Comparison of ENCODE assay signal across 15 cellular contexts in the genomic region with DNA sequence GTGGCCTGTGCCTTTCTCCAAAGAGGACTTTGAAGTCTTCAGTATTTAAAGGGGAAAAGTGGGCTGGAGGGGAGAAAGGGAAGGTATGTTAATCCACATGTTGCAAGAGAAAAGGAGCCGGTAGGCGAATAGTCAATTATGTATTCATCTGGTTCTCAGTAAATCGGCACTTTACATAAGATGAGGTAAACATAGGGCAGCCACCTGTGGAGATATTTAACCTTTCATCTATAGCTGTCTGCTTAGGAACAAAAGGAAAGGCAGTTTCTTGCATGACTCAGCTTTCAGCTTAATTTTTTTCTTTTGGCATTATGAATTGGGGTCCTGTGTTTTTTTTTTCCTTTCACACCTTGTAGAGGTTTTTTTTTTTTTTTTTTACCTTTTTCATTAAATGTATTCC. TPM values are rescaled to one million over a fixed set of nuclear protein-coding genes. Genes with fewer than 3 reads are reported as not detected.
A peak's percentile ranks its signal among the peaks of the same experiment; 100 is the strongest.
DNase-seq lines count a peak whose midpoint lies in the region; ATAC-seq, FAIRE-seq and TF ChIP-seq lines count a peak whose summit lies in the region.
"Had no signal": no experiment of that assay in that cellular context is flagged by ENCODE, and none has a peak within 500 bp of the region (broad histone marks: within the 10 kb centered on the region; RNA-seq: fewer than 3 reads in every experiment).

No MANE protein-coding gene starts in this region.

- POLR2A ChIA-PET in K562 (lab: Yijun Ruan, JAX) = interaction anchor here (0.6 kb wide), 1 partner anchor 913 kb away, joined by 3 read pairs; no protein-coding TSS in a partner anchor

- TF ChIP-seq POLR2A in breast epithelium (IDR thresholded peaks at IDR 0.05) (no peak), K562 (conservative IDR thresholded peaks at IDR 0.05) (no peak), H54 (IDR thresholded peaks at IDR 0.05; ENCODE audit: low read depth, low read length) (no peak)

- CTCF ChIA-PET in mammary epithelial cell (lab: Charles Lee; ENCODE audit: low non-redundant PET) (interaction anchor here (0.6 kb wide), 1 partner anchor 151 kb away, joined by 3 read pairs; no protein-coding TSS in a partner anchor), K562 (lab: Yijun Ruan, JAX; ENCODE audit: low intra/inter-chr PET ratio) (interaction anchor here (0.6 kb wide), 1 partner anchor 52 kb away, joined by 5 read pairs; no protein-coding TSS in a partner anchor)

- H3K79me2 ChIP-seq in mammary epithelial cell (ENCODE audit: insufficient read depth, low read length) = no peaks in the 10 kb centered on the region
- H3K79me2 ChIP-seq in K562 (ENCODE audit: control insufficient read depth, insufficient read depth, low read length) = no peaks in the 10 kb centered on the region

- dilution Hi-C loops in mammary epithelial cell (cut with HindIII; ENCODE audit: low sequenced_read_pairs) = no loop called here

- H4K20me1 ChIP-seq in mammary epithelial cell (ENCODE audit: insufficient read depth, low read length) (no peaks in the 10 kb centered on the region), K562 (replicated peaks; ENCODE audit: control insufficient read depth, insufficient read depth, low read length) (no peaks in the 10 kb centered on the region)

- TF ChIP-seq CTCF in mammary epithelial cell (conservative IDR thresholded peaks at IDR 0.05 in 1 of 2, IDR thresholded peaks at IDR 0.05 in 1 of 2; ENCODE audit: extremely low read depth in 1 of 2, insufficient read depth in 1 of 2, low read depth in 1 of 2, low read length in 2 of 2) (no peak), breast epithelium (IDR thresholded peaks at IDR 0.05) (no peak), K562 (IDR thresholded peaks at IDR 0.05 in 2 of 3, conservative IDR thresholded peaks at IDR 0.05 in 1 of 3; ENCODE audit: insufficient read depth in 2 of 3, low read depth in 1 of 3, low read length in 3 of 3) (no peak)

- H3K9ac ChIP-seq in mammary epithelial cell (ENCODE audit: insufficient read depth, low read length) (no peak overlapping the region), K562 (ENCODE audit: insufficient read depth in 1 of 2, low read depth in 2 of 2, low read length in 2 of 2) (no peak overlapping the region)
- H3K9ac ChIP-seq: BLaER1 had no signal

- TF ChIP-seq RAD21 in K562 (CRISPR knock-in tag; conservative IDR thresholded peaks at IDR 0.05 in 1 of 2, IDR thresholded peaks at IDR 0.05 in 1 of 2) = no peak

- DNase-seq in mammary epithelial cell = no peak
- DNase-seq in breast epithelium (ENCODE audit: low spot score in 2 of 2) = no peak
- DNase-seq in NCI-H345 (lab: John Stamatoyannopoulos, UW) = peak; percentile 69
- DNase-seq in K562 (ENCODE audit: extremely low read depth in 1 of 4, low spot score in 3 of 4) = no peak
- DNase-seq in COLO829 (ENCODE audit: low spot score) = no peak
- no peak for DNase-seq in H54 (ENCODE audit: insufficient read length, low spot score)
- DNase-seq: GDM1, IMR-90, NCI-H1694, sigmoid colon had no signal

- FAIRE-seq in K562 (lab: Jason Lieb, UNC) = no peak
- FAIRE-seq in H54 (lab: Jason Lieb, UNC) = no peak

- H3K27ac ChIP-seq in mammary epithelial cell (ENCODE audit: insufficient read depth, low read depth, low read length) (no peak overlapping the region), breast epithelium (peak overlapping the region in 1 of 2 donors; percentile 6), K562 (ENCODE audit: extremely low read depth, low read depth, low read length) (no peak overlapping the region), thymus (ENCODE audit: low read depth) (peak overlapping the region; percentile 52)
- H3K27ac ChIP-seq: BLaER1, sigmoid colon, suprapubic skin had no signal

- H3K9me1 ChIP-seq in K562 (ENCODE audit: control insufficient read depth, insufficient read depth, low read length) = no peaks in the 10 kb centered on the region

- no peak overlapping the region for H3K4me3 ChIP-seq in mammary epithelial cell (replicated peaks in 1 of 3; ENCODE audit: insufficient read depth in 1 of 3, low read depth in 2 of 3, low read length in 3 of 3)
- H3K4me3 ChIP-seq in breast epithelium = no peak overlapping the region
- H3K4me3 ChIP-seq in K562 = no peak overlapping the region
- no peak overlapping the region for H3K4me3 ChIP-seq in thymus (ENCODE audit: low read length)
- H3K4me3 ChIP-seq: BLaER1, sigmoid colon, suprapubic skin had no signal

- H3K9me3 ChIP-seq in mammary epithelial cell (replicated peaks; ENCODE audit: insufficient read depth, low read length) (peaks cover 14% of the 10 kb centered on the region), breast epithelium (peaks cover 0 to under 1% of the 10 kb centered on the region in 2 donors), K562 (replicated peaks; ENCODE audit: control insufficient read depth, insufficient read depth, low read depth, low read length) (no peaks in the 10 kb centered on the region), thymus (ENCODE audit: control insufficient read depth) (peaks cover 2% of the 10 kb centered on the region)
- H3K9me3 ChIP-seq: sigmoid colon, suprapubic skin had no signal

- BruUV-seq in mammary epithelial cell (replicated peaks; lab: Mats Ljungman, UMichigan) (no TSS peak), K562 (replicated peaks; lab: Mats Ljungman, UMichigan) (no TSS peak)

- in situ Hi-C loops in mammary epithelial cell (cut with MboI; ENCODE audit: low sequenced_read_pairs in 2 of 2) (no loop called here), K562 (cut with MboI) (no loop called here)

- 54% methylated on average over 3 of the region's 3 CpGs for WGBS in mammary epithelial cell (ENCODE audit: low coverage, missing lambda C conversion rate)
- WGBS in K562 (ENCODE audit: insufficient coverage, low coverage, missing lambda C conversion rate) = 3% methylated on average over 3 of the region's 3 CpGs
- WGBS in thymus = 19% methylated on average over 3 of the region's 3 CpGs

- no peak for ATAC-seq in K562
- no peak for ATAC-seq in GM18870 (IDR thresholded peaks at IDR 0.05; ENCODE audit: unreplicated experiment)
- ATAC-seq: Panc1 had no signal

- H3K4me1 ChIP-seq in mammary epithelial cell (ENCODE audit: insufficient read depth, low read length) = peaks cover 16% of the 10 kb centered on the region
- no peaks in the 10 kb centered on the region for H3K4me1 ChIP-seq in breast epithelium
- no peaks in the 10 kb centered on the region for H3K4me1 ChIP-seq in K562 (replicated peaks in 1 of 2; ENCODE audit: control insufficient read depth in 2 of 2, insufficient read depth in 2 of 2, low read length in 2 of 2)
- H3K4me1 ChIP-seq in thymus (ENCODE audit: control insufficient read depth, insufficient read depth, low read length) = peaks cover 14% of the 10 kb centered on the region
- H3K4me1 ChIP-seq: BLaER1, sigmoid colon had no signal

- TF ChIP-seq EP300 in K562 (IDR thresholded peaks at IDR 0.05; ENCODE audit: low read length) = no peak

- intact Hi-C loops in mammary epithelial cell (cut with micrococcal nuclease) (no loop called here), breast epithelium (cut with DNase I; ENCODE audit: low total_unique reads) (no loop called here), K562 (cut with micrococcal nuclease) (no loop called here)

- H3K27me3 ChIP-seq in mammary epithelial cell (ENCODE audit: insufficient read depth, low read length) = no peaks in the 10 kb centered on the region
- no peaks in the 10 kb centered on the region for H3K27me3 ChIP-seq in breast epithelium
- H3K27me3 ChIP-seq in K562 (ENCODE audit: control insufficient read depth in 2 of 2, insufficient read depth in 2 of 2, low read length in 2 of 2) = peaks cover 0 to 3% of the 10 kb centered on the region in 2 experiments; a peak in 1 of 5 replicates
- H3K27me3 ChIP-seq in thymus (ENCODE audit: control insufficient read depth, insufficient read depth) = no peaks in the 10 kb centered on the region
- H3K27me3 ChIP-seq: BLaER1, sigmoid colon, suprapubic skin had no signal

- no peaks in the 10 kb centered on the region for H3K36me3 ChIP-seq in mammary epithelial cell (ENCODE audit: insufficient read depth, low read length)
- H3K36me3 ChIP-seq in breast epithelium = no peaks in the 10 kb centered on the region
- H3K36me3 ChIP-seq in K562 (ENCODE audit: control insufficient read depth, insufficient read depth, low read length) = no peaks in the 10 kb centered on the region
- H3K36me3 ChIP-seq in thymus (ENCODE audit: control insufficient read depth, insufficient read depth) = peaks cover 20% of the 10 kb centered on the region
- H3K36me3 ChIP-seq: sigmoid colon, suprapubic skin had no signal

- H2AFZ ChIP-seq in mammary epithelial cell (ENCODE audit: low read depth, low read length) = peak overlapping the region; percentile 39
- H2AFZ ChIP-seq in K562 (ENCODE audit: low read depth, low read length) = no peak overlapping the region

- H3K4me2 ChIP-seq in mammary epithelial cell (ENCODE audit: insufficient read depth, low read depth, low read length) (no peak overlapping the region), K562 (ENCODE audit: insufficient read depth, low read length) (no peak overlapping the region)
- H3K4me2 ChIP-seq: BLaER1 had no signal

RNA-seq across cellular contexts. Expression of a gene that starts 42.2 kb away (rescaled TPM):
- total RNA-seq in mammary epithelial cell (under 1 TPM; 0.59 to 0.67 TPM), breast epithelium (10 to 100 TPM; 10.2 to 18.0 (median 10.4) TPM), K562 (2014; rRNA removed) (0.86 and 1.2 TPM in 2 replicates), K562 (2014; rRNA removed; fragmentation: Illumina TruSeq; extraction: Trizol) (0.22 and 0.29 TPM in 2 replicates), K562 (2015; rRNA removed; fragmentation: Illumina TruSeq; extraction: Trizol) (0.29 and 0.49 TPM in 2 replicates), K562 (2021) (0.76 and 1.3 TPM in 2 replicates)
- polyA plus RNA-seq in mammary epithelial cell (0.14 TPM), K562 (2011; rRNA removed) (0.09 and 0.13 TPM in 2 replicates), K562 (2014; fragmentation: Illumina TruSeq; extraction: Trizol) (0.44 and 0.56 TPM in 2 replicates), K562 (2014; fragmentation: Nextera tagmentation; extraction: Ambion mirVana) (under 1 TPM; 0.07 to 0.17 TPM), K562 (2014; rRNA removed) (0.52 and 0.67 TPM in 2 replicates), thymus (48.9 TPM)
- polyA minus RNA-seq in mammary epithelial cell = not detected
- 0.18 and 0.56 TPM in 2 replicates for total RNA-seq in K562 (2011; cell fraction: chromatin; rRNA removed; ENCODE audit: low replicate concordance)
- total RNA-seq in K562 (2011; cell fraction: nucleolus; rRNA removed) = 0.13 and 0.50 TPM in 2 replicates
- total RNA-seq in K562 (2011; cell fraction: nucleoplasm; rRNA removed) = 0.22 and 0.23 TPM in 2 replicates
- 0.18 and 0.24 TPM in 2 replicates for polyA plus RNA-seq in K562 (2011; cell fraction: cytosol; rRNA removed)
- polyA plus RNA-seq in K562 (2011; cell fraction: nucleus; rRNA removed) = 0.13 and 0.48 TPM in 2 replicates
- polyA plus RNA-seq in K562 (2012) = 0.83 and 2.0 TPM in 2 replicates
- polyA minus RNA-seq in K562 (2011; rRNA and poly(A)+ RNA removed) = 0.06 and 0.21 TPM in 2 replicates
- not detected in 2 replicates for polyA minus RNA-seq in K562 (2011; cell fraction: cytosol; rRNA and poly(A)+ RNA removed)
- polyA minus RNA-seq in K562 (2011; cell fraction: nucleus; rRNA and poly(A)+ RNA removed) = 0.11 and 0.27 TPM in 2 replicates
- total RNA-seq: IMR-90 had no signal
- polyA plus RNA-seq: IMR-90 had no signal

Comparison
In these comparisons a context has a peak if more than half of its experiments do, and no peak if none do; other contexts are left out.
1. RNA of a gene that starts 42.2 kb away (total RNA-seq): 10.2 to 18.0 TPM in breast epithelium; 0.13 to 1.3 TPM in K562 and 0.59 to 0.67 TPM in mammary epithelial cell; every median in the first group is over 4 times any median in the second.